In the genomic region with DNA sequence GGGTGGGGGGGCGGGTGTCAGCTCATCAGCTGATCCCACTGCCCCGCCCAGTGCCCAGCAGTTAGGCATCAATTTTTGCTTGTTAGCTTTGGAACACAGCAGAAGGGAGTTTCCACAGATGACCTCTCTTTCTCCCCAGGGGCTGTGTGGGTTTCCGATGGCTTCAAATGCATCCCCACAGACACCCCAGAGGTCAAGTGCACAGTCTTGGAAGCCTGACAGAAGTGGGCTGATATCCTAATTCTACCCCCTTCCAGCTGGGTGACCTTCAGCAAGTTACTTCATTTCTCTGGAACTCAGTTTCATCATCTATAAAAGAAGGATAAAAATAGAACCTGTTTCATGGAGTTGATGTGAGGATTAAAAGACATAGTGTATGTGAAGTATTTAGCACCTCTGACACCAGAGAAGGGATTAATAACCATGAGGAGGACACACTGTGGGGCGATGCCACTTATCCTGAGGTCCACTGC, we compare ENCODE assay signal across 11 cellular contexts. TPM values are rescaled to one million over a fixed set of nuclear protein-coding genes. Genes with fewer than 3 reads are reported as not detected.
DNase-seq lines count a peak whose midpoint lies in the region; ATAC-seq and TF ChIP-seq lines count a peak whose summit lies in the region.
"Had no signal": no experiment of that assay in that cellular context is flagged by ENCODE, and none has a peak within 500 bp of the region (broad histone marks: within the 10 kb centered on the region; RNA-seq: fewer than 3 reads in every experiment).

No MANE protein-coding gene starts in this region.

- H3K4me3 ChIP-seq in thyroid gland (replicated peaks in 1 of 3) = no peak overlapping the region

- ATAC-seq in HG03045 (IDR thresholded peaks at IDR 0.05; ENCODE audit: unreplicated experiment) (peak; percentile 41), HG03457 (IDR thresholded peaks at IDR 0.05; ENCODE audit: unreplicated experiment) (no peak)

- DNase-seq in NCI-H748 (lab: John Stamatoyannopoulos, UW; ENCODE audit: unreplicated experiment) (peak; percentile 35), NCI-H748 treated with DMSO at 0.1 percent for 48 hours (lab: John Stamatoyannopoulos, UW) (no peak), epithelial cell of prostate (ENCODE audit: low read depth, low spot score) (no peak), thyroid gland (no peak), UCSD-AML1 (lab: John Stamatoyannopoulos, UW; ENCODE audit: unreplicated experiment) (no peak), HT-29 (ENCODE audit: low spot score) (no peak)
- DNase-seq: activated CD4-positive, CD25-positive, alpha-beta regulatory T cell; anterior cingulate cortex; NCI-H2029 had no signal

- TF ChIP-seq POLR2A in thyroid gland (IDR thresholded peaks at IDR 0.05) = no peak

- no peaks in the 10 kb centered on the region for H3K9me3 ChIP-seq in thyroid gland

- 77 to 84% methylated on average over 3 to 4 of the region's 4 CpGs for WGBS in thyroid gland, 2 donors

- H3K27ac ChIP-seq in epithelial cell of prostate (peak overlapping the region; percentile 82), thyroid gland (peak overlapping the region; percentile 88 to 93 (median 89))

- no peaks in the 10 kb centered on the region for H3K27me3 ChIP-seq in thyroid gland

- no peaks in the 10 kb centered on the region for H3K36me3 ChIP-seq in thyroid gland

- peaks cover 47 to 64% of the 10 kb centered on the region in 2 donors for H3K4me1 ChIP-seq in thyroid gland

- TF ChIP-seq CTCF in thyroid gland (IDR thresholded peaks at IDR 0.05) = no peak

- intact Hi-C loops in thyroid gland (cut with DNase I) = no loop called here

RNA-seq across cellular contexts. Expression of a gene that starts 22.0 kb away (rescaled TPM):
- total RNA-seq in thyroid gland = 1 to 10 TPM; 5.7 to 9.4 (median 7.2) TPM
- total RNA-seq in HT-29 (2014; rRNA removed; shearing (Covaris generic)) = 0.08 and 0.18 TPM in 2 replicates
